In genomic region chrX:137568741-137569469, GRCh38 we compare ENCODE assay signal across 18 cellular contexts. TPM values are rescaled to one million over a fixed set of nuclear protein-coding genes. Genes with fewer than 3 reads are reported as not detected.
A peak's percentile ranks its signal among the peaks of the same experiment; 100 is the strongest.
DNase-seq lines count a peak whose midpoint lies in the region; TF ChIP-seq lines count a peak whose summit lies in the region.
"Had no signal": no experiment of that assay in that cellular context is flagged by ENCODE, and none has a peak within 500 bp of the region (broad histone marks: within the 10 kb centered on the region; RNA-seq: fewer than 3 reads in every experiment).

No MANE protein-coding gene starts in this region.

- H2AK5ac ChIP-seq in mesendoderm (ENCODE audit: low read length): no peak overlapping the region

- H3K9me3 ChIP-seq in HEK293 (ENCODE audit: control insufficient read depth, insufficient read depth, low read depth, low read length): no peaks in the 10 kb centered on the region
- no peaks in the 10 kb centered on the region for H3K9me3 ChIP-seq in thyroid gland
- H3K9me3 ChIP-seq: SK-N-SH had no signal

- TF ChIP-seq CTCF in HEK293 (tag by site-specific recombination; IDR thresholded peaks at IDR 0.05): no peak
- TF ChIP-seq CTCF in VCaP (conservative IDR thresholded peaks at IDR 0.05): no peak
- TF ChIP-seq CTCF in thyroid gland (IDR thresholded peaks at IDR 0.05): no peak

- CTCF ChIA-PET in HEK293 (lab: Yijun Ruan, JAX): no interaction called here

- H3K23ac ChIP-seq in mesendoderm (ENCODE audit: low read length): no peak overlapping the region

- H3K36me3 ChIP-seq in HEK293 (ENCODE audit: control insufficient read depth in 2 of 2, insufficient read depth in 1 of 2, low read length in 2 of 2) (peaks cover 0 to 12% of the 10 kb centered on the region in 2 experiments; a peak in 1 of 3 replicates), mesendoderm (ENCODE audit: control insufficient read depth, insufficient read depth, low read length) (no peaks in the 10 kb centered on the region), thyroid gland (no peaks in the 10 kb centered on the region)

- H3K4ac ChIP-seq in mesendoderm (ENCODE audit: low read depth, low read length): no peak overlapping the region

- H3K4me3 ChIP-seq in HEK293 (ENCODE audit: low read depth, low read length) (peak overlapping the region; percentile 12), mesendoderm (ENCODE audit: low read length) (peak overlapping the region; percentile 87), thyroid gland (replicated peaks in 1 of 3) (no peak overlapping the region)
- H3K4me3 ChIP-seq: coronary artery had no signal

- H4K8ac ChIP-seq in mesendoderm (ENCODE audit: low read depth, low read length): no peak overlapping the region

- H3K27me3 ChIP-seq in mesendoderm (ENCODE audit: insufficient read depth, low read length, poor library complexity) (no peaks in the 10 kb centered on the region), thyroid gland (peaks cover 32% of the 10 kb centered on the region)

- H3K27ac ChIP-seq in HEK293 (ENCODE audit: extremely low read depth, low read depth, low read length) (no peak overlapping the region), VCaP (peak overlapping the region; percentile 28; the same call in 1 of the 2 replicates), mesendoderm (ENCODE audit: low read depth, low read length) (peak overlapping the region; percentile 44), thyroid gland (no peak overlapping the region)
- H3K27ac ChIP-seq: coronary artery had no signal

- no peak overlapping the region for H4K5ac ChIP-seq in mesendoderm (ENCODE audit: low read length)

- no peak overlapping the region for H2BK15ac ChIP-seq in mesendoderm (replicated peaks; ENCODE audit: low read depth)

- POLR2A ChIA-PET in HEK293 (lab: Yijun Ruan, JAX): interaction anchor here (0.6 kb wide), 1 partner anchor 212 kb away, joined by 3 read pairs; no protein-coding TSS in a partner anchor

- H2BK120ac ChIP-seq in mesendoderm (ENCODE audit: low read depth, low read length): no peak overlapping the region

- intact Hi-C loops in thyroid gland (cut with DNase I) (no loop called here), posterior vena cava (cut with DNase I) (no loop called here)

- peak overlapping the region; percentile 85 for H3K56ac ChIP-seq in mesendoderm (ENCODE audit: low read length)

- no peak for TF ChIP-seq POLR2A in thyroid gland (IDR thresholded peaks at IDR 0.05)

- no peak overlapping the region for H2BK5ac ChIP-seq in mesendoderm (ENCODE audit: low read length)

- no peaks in the 10 kb centered on the region for H3K79me1 ChIP-seq in mesendoderm (ENCODE audit: low read length)

- no CpG with 5 or more reads among the region's 53 CpGs for WGBS in mesendoderm (ENCODE audit: extremely low coverage, insufficient coverage, low lambda C conversion rate)
- WGBS in thyroid gland, 2 donors: 2% methylated on average over 11 of the region's 53 CpGs; no CpG with 5 or more reads in 1 of the 2 donors

- peaks cover 34% of the 10 kb centered on the region for H3K79me2 ChIP-seq in mesendoderm (ENCODE audit: control insufficient read depth, insufficient read depth, low read length)

- DNase-seq in DMS53 (lab: John Stamatoyannopoulos, UW) (peak; percentile 62), DMS53 treated with DMSO at 0.1 percent for 48 hours (lab: John Stamatoyannopoulos, UW; ENCODE audit: unreplicated experiment) (no peak), mesendoderm (peak; percentile 43), thyroid gland (no peak), posterior vena cava (ENCODE audit: low spot score) (no peak)
- no peak for DNase-seq in activated CD8-positive, alpha-beta memory T cell treated with anti-CD3 and anti-CD28 coated beads, Interleukin-2, amount 50 U/mL, for 4 hours
- DNase-seq: 8988T; activated CD4-positive, alpha-beta T cell treated with anti-CD3 and anti-CD28 coated beads for 1 hour; activated gamma-delta T cell treated with Interleukin-2 at 50 U/mL for 16 hours; Calu3; NCI-H187 treated with DMSO at 0.1 percent for 48 hours; SK-N-SH had no signal

- no peak overlapping the region for H3K4me2 ChIP-seq in mesendoderm (ENCODE audit: low read length)
- H3K4me2 ChIP-seq: SK-N-SH had no signal

- peak overlapping the region; percentile 83 for H3K9ac ChIP-seq in mesendoderm (ENCODE audit: low read length)
- H3K9ac ChIP-seq: SK-N-SH had no signal

- H3K18ac ChIP-seq in mesendoderm (ENCODE audit: low read length): peak overlapping the region; percentile 90

- no peaks in the 10 kb centered on the region for H3K4me1 ChIP-seq in HEK293 (ENCODE audit: control insufficient read depth, insufficient read depth, low read length)
- H3K4me1 ChIP-seq in mesendoderm (ENCODE audit: control insufficient read depth, low read depth, low read length): peaks cover 3% of the 10 kb centered on the region
- H3K4me1 ChIP-seq in thyroid gland: peaks cover 7 to 18% of the 10 kb centered on the region in 2 donors

TF ChIP-seq in HEK293, 187 proteins besides CTCF, POLR2A, EP300 and RAD21:
- TF ChIP-seq ZNF202 (tag by site-specific recombination; IDR thresholded peaks at IDR 0.05; ENCODE audit: borderline replicate concordance) (no peak), GLI2 (tag by site-specific recombination; IDR thresholded peaks at IDR 0.05; ENCODE audit: borderline replicate concordance, low read depth) (no peak), IKZF3 (tag by site-specific recombination; IDR thresholded peaks at IDR 0.05) (no peak), ZNF391 (tag by site-specific recombination; IDR thresholded peaks at IDR 0.05; ENCODE audit: borderline replicate concordance, low read depth) (no peak), ZNF600 (tag by site-specific recombination; IDR thresholded peaks at IDR 0.05) (no peak), ZNF777 (tag by site-specific recombination; IDR thresholded peaks at IDR 0.05; ENCODE audit: borderline replicate concordance) (no peak), ZBTB8A (tag by site-specific recombination; IDR thresholded peaks at IDR 0.05) (no peak), ZNF26 (tag by site-specific recombination; IDR thresholded peaks at IDR 0.05) (no peak), ZNF394 (tag by site-specific recombination; IDR thresholded peaks at IDR 0.05; ENCODE audit: borderline replicate concordance) (no peak), ZNF280C (tag by site-specific recombination; IDR thresholded peaks at IDR 0.05) (no peak), ZNF433 (tag by site-specific recombination; IDR thresholded peaks at IDR 0.05; ENCODE audit: low read depth) (no peak), ZNF514 (tag by site-specific recombination; IDR thresholded peaks at IDR 0.05) (no peak), TCF7L2 (IDR thresholded peaks at IDR 0.05; ENCODE audit: borderline replicate concordance, low read depth, low read length) (no peak), ZNF174 (tag by site-specific recombination; IDR thresholded peaks at IDR 0.05) (no peak)

RNA-seq across cellular contexts. Expression of gene ZIC3, which starts 3.0 kb away (rescaled TPM):
- 36.2 TPM for polyA plus RNA-seq in mesendoderm (2013, experiment 1 of 2)
- 34.3 TPM for polyA plus RNA-seq in mesendoderm (2013, experiment 2 of 2)
- total RNA-seq in thyroid gland (not detected), posterior vena cava (not detected)
- total RNA-seq: Calu3, HepG2, urinary bladder had no signal
- polyA plus RNA-seq: HepG2, keratinocyte, SK-N-SH, urinary bladder had no signal

Comparison
In these comparisons a context has a peak if more than half of its experiments do, and no peak if none do; other contexts are left out.
1. DNase-seq: peak in DMS53 (single experiment) and mesendoderm (single experiment); none in DMS53 treated with DMSO at 0.1 percent for 48 hours (single experiment), thyroid gland (0 of 2), posterior vena cava (single experiment) and activated CD8-positive, alpha-beta memory T cell treated with anti-CD3 and anti-CD28 coated beads, Interleukin-2, amount 50 U/mL, for 4 hours (single experiment).
2. H3K27ac ChIP-seq: peak in VCaP (single experiment) and mesendoderm (single experiment); none in HEK293 (single experiment) and thyroid gland (0 of 3).
3. H3K4me3 ChIP-seq: peak in HEK293 (single experiment) and mesendoderm (single experiment); none in thyroid gland (0 of 3).